ENCODE assay signal across 15 cellular contexts in genomic region chr11:12725863-12726666, GRCh38. TPM values are rescaled to one million over a fixed set of nuclear protein-coding genes. Genes with fewer than 3 reads are reported as not detected.
A peak's percentile ranks its signal among the peaks of the same experiment; 100 is the strongest.
DNase-seq lines count a peak whose midpoint lies in the region; ATAC-seq, FAIRE-seq and TF ChIP-seq lines count a peak whose summit lies in the region.
"Had no signal": no experiment of that assay in that cellular context is flagged by ENCODE, and none has a peak within 500 bp of the region (broad histone marks: within the 10 kb centered on the region; RNA-seq: fewer than 3 reads in every experiment).

No MANE protein-coding gene starts in this region.

- no peak for FAIRE-seq in H54 (lab: Jason Lieb, UNC)

- peaks cover 87% of the 10 kb centered on the region for H3K4me1 Mint-ChIP-seq in osteocyte (ENCODE audit: unreplicated experiment)
- no peaks in the 10 kb centered on the region for H3K4me1 Mint-ChIP-seq in stimulated activated naive CD8-positive, alpha-beta T cell treated with anti-CD3 and anti-CD28 coated beads, Interleukin-15, amount 100 ng/mL, for 72 hours
- peaks cover 3 to 18% (median 7%) of the 10 kb centered on the region in 4 donors for H3K4me1 Mint-ChIP-seq in naive thymus-derived CD8-positive, alpha-beta T cell
- H3K4me1 Mint-ChIP-seq: activated naive CD8-positive, alpha-beta T cell treated with anti-CD3 and anti-CD28 coated beads, Interleukin-2, amount 50 U/mL, for 24 hours; CD14-positive monocyte had no signal

- TF ChIP-seq CTCF in esophagus squamous epithelium (IDR thresholded peaks at IDR 0.05) (no peak), osteocyte (IDR thresholded peaks at IDR 0.05) (no peak), left lung (IDR thresholded peaks at IDR 0.05) (no peak)

- H3K4me1 ChIP-seq in esophagus squamous epithelium (peaks cover 27 to 77% (median 34%) of the 10 kb centered on the region in 3 donors), left lung (peaks cover 17 to 18% of the 10 kb centered on the region in 2 donors)

- intact Hi-C loops in esophagus squamous epithelium (cut with DNase I), result no loop called here
- intact Hi-C loops in left lung (cut with DNase I), result no loop called here

- H3K4me3 ChIP-seq in esophagus squamous epithelium, result no peak overlapping the region
- no peak overlapping the region for H3K4me3 ChIP-seq in left lung

- H3K9me3 ChIP-seq in esophagus squamous epithelium, result no peaks in the 10 kb centered on the region
- no peaks in the 10 kb centered on the region for H3K9me3 ChIP-seq in left lung

- no peaks in the 10 kb centered on the region for H3K27me3 Mint-ChIP-seq in osteocyte (ENCODE audit: unreplicated experiment)
- H3K27me3 Mint-ChIP-seq in stimulated activated naive CD8-positive, alpha-beta T cell treated with anti-CD3 and anti-CD28 coated beads, Interleukin-15, amount 100 ng/mL, for 72 hours, result peaks cover 87% of the 10 kb centered on the region
- peaks cover 36 to 86% (median 53%) of the 10 kb centered on the region in 5 donors for H3K27me3 Mint-ChIP-seq in naive thymus-derived CD8-positive, alpha-beta T cell

- peak overlapping the region; percentile 73 for H3K27ac Mint-ChIP-seq in osteocyte (ENCODE audit: unreplicated experiment)
- no peak overlapping the region for H3K27ac Mint-ChIP-seq in stimulated activated naive CD8-positive, alpha-beta T cell treated with anti-CD3 and anti-CD28 coated beads, Interleukin-15, amount 100 ng/mL, for 72 hours
- H3K27ac Mint-ChIP-seq in naive thymus-derived CD8-positive, alpha-beta T cell, result no peak overlapping the region
- H3K27ac Mint-ChIP-seq: activated CD8-positive, alpha-beta memory T cell treated with anti-CD3 and anti-CD28 coated beads, Interleukin-2, amount 10 ng/mL, durations not matched to agents 7 days and 5 days; activated naive CD8-positive, alpha-beta T cell treated with anti-CD3 and anti-CD28 coated beads, Interleukin-2, amount 50 U/mL, for 24 hours; CD14-positive monocyte had no signal

- DNase-seq in H54 (ENCODE audit: insufficient read length, low spot score) (peak; percentile 40), SW480 (ENCODE audit: low spot score) (peak; percentile 85), esophagus squamous epithelium (lab: John Stamatoyannopoulos, UW) (no peak), osteocyte (ENCODE audit: extremely low spot score, unreplicated experiment) (peak; percentile 36), left lung (no peak)
- no peak for DNase-seq in stimulated activated naive CD8-positive, alpha-beta T cell treated with anti-CD3 and anti-CD28 coated beads, Interleukin-15, amount 100 ng/mL, for 72 hours
- no peak for DNase-seq in naive thymus-derived CD8-positive, alpha-beta T cell
- DNase-seq in effector CD4-positive, alpha-beta T cell, result no peak
- DNase-seq: activated CD8-positive, alpha-beta memory T cell treated with anti-CD3 and anti-CD28 coated beads, Interleukin-2, amount 10 ng/mL, durations not matched to agents 7 days and 5 days; activated naive CD8-positive, alpha-beta T cell treated with anti-CD3 and anti-CD28 coated beads, Interleukin-2, amount 50 U/mL, for 24 hours; NCI-H1048; NCI-H2227 treated with DMSO at 0.1 percent for 48 hours; retina; SHP77 treated with DMSO at 0.1 percent for 48 hours had no signal

- H3K36me3 Mint-ChIP-seq in osteocyte (ENCODE audit: unreplicated experiment), result no peaks in the 10 kb centered on the region
- peaks cover 0 to under 1% (median 0%) of the 10 kb centered on the region in 3 donors for H3K36me3 Mint-ChIP-seq in naive thymus-derived CD8-positive, alpha-beta T cell
- H3K36me3 Mint-ChIP-seq: activated CD8-positive, alpha-beta memory T cell treated with anti-CD3 and anti-CD28 coated beads, Interleukin-2, amount 10 ng/mL, durations not matched to agents 7 days and 5 days; CD14-positive monocyte had no signal

- H3K36me3 ChIP-seq in esophagus squamous epithelium (no peaks in the 10 kb centered on the region), left lung (no peaks in the 10 kb centered on the region)

- H3K27me3 ChIP-seq in esophagus squamous epithelium (no peaks in the 10 kb centered on the region), left lung (no peaks in the 10 kb centered on the region)

- H3K9me3 Mint-ChIP-seq in osteocyte (ENCODE audit: unreplicated experiment), result no peaks in the 10 kb centered on the region
- H3K9me3 Mint-ChIP-seq in stimulated activated naive CD8-positive, alpha-beta T cell treated with anti-CD3 and anti-CD28 coated beads, Interleukin-15, amount 100 ng/mL, for 72 hours, result no peaks in the 10 kb centered on the region
- H3K9me3 Mint-ChIP-seq in naive thymus-derived CD8-positive, alpha-beta T cell, result no peaks in the 10 kb centered on the region
- H3K9me3 Mint-ChIP-seq: activated naive CD8-positive, alpha-beta T cell treated with anti-CD3 and anti-CD28 coated beads, Interleukin-2, amount 50 U/mL, for 24 hours had no signal

- peak overlapping the region; percentile 10 to 92 (median 86) for H3K27ac ChIP-seq in esophagus squamous epithelium
- H3K27ac ChIP-seq in left lung, result no peak overlapping the region

- ATAC-seq in stimulated activated naive CD8-positive, alpha-beta T cell treated with anti-CD3 and anti-CD28 coated beads, Interleukin-15, amount 100 ng/mL, for 72 hours, result no peak
- no peak for ATAC-seq in naive thymus-derived CD8-positive, alpha-beta T cell
- no peak for ATAC-seq in left lung
- ATAC-seq: activated CD8-positive, alpha-beta memory T cell treated with anti-CD3 and anti-CD28 coated beads, Interleukin-2, amount 10 ng/mL, durations not matched to agents 7 days and 5 days; activated naive CD8-positive, alpha-beta T cell treated with anti-CD3 and anti-CD28 coated beads, Interleukin-2, amount 50 U/mL, for 24 hours had no signal

- TF ChIP-seq POLR2A in H54 (IDR thresholded peaks at IDR 0.05; ENCODE audit: low read depth, low read length) (no peak), esophagus squamous epithelium (IDR thresholded peaks at IDR 0.05) (no peak)

- POLR2A ChIA-PET in naive thymus-derived CD8-positive, alpha-beta T cell (lab: Charles Lee), result no interaction called here

- no peak overlapping the region for H3K4me3 Mint-ChIP-seq in osteocyte (ENCODE audit: unreplicated experiment)
- no peak overlapping the region for H3K4me3 Mint-ChIP-seq in stimulated activated naive CD8-positive, alpha-beta T cell treated with anti-CD3 and anti-CD28 coated beads, Interleukin-15, amount 100 ng/mL, for 72 hours
- no peak overlapping the region for H3K4me3 Mint-ChIP-seq in naive thymus-derived CD8-positive, alpha-beta T cell
- H3K4me3 Mint-ChIP-seq: activated CD8-positive, alpha-beta memory T cell treated with anti-CD3 and anti-CD28 coated beads, Interleukin-2, amount 10 ng/mL, durations not matched to agents 7 days and 5 days; activated naive CD8-positive, alpha-beta T cell treated with anti-CD3 and anti-CD28 coated beads, Interleukin-2, amount 50 U/mL, for 24 hours; CD14-positive monocyte had no signal

- 53 to 58% methylated on average over 7 of the region's 7 CpGs for WGBS in esophagus squamous epithelium, 2 donors

RNA-seq across cellular contexts. Expression of gene TEAD1, which starts 51.8 kb away (rescaled TPM):
- total RNA-seq in esophagus squamous epithelium (10 to 100 TPM; 33.3 to 75.2 (median 49.8) TPM), osteocyte (152 and 154 TPM in 2 replicates), left lung (10 to 100 TPM; 58.1 to 87.3 TPM)
- not detected for total RNA-seq in naive thymus-derived CD8-positive, alpha-beta T cell
- polyA plus RNA-seq in naive thymus-derived CD8-positive, alpha-beta T cell, result not detected
- polyA plus RNA-seq: CD14-positive monocyte had no signal

Comparison
In these comparisons a context has a peak if more than half of its experiments do, and no peak if none do; other contexts are left out.
1. DNase-seq: peak in H54 (single experiment), SW480 (single experiment) and osteocyte (single experiment); none in esophagus squamous epithelium (single experiment), stimulated activated naive CD8-positive, alpha-beta T cell treated with anti-CD3 and anti-CD28 coated beads, Interleukin-15, amount 100 ng/mL, for 72 hours (0 of 2), naive thymus-derived CD8-positive, alpha-beta T cell (0 of 10), effector CD4-positive, alpha-beta T cell (single experiment) and left lung (0 of 2).
2. H3K27ac ChIP-seq: peak in esophagus squamous epithelium (4 of 4); none in left lung (0 of 2).
3. RNA of gene TEAD1, which starts 51.8 kb away (total RNA-seq): 152 to 154 TPM in osteocyte, 58.1 to 87.3 TPM in left lung and 33.3 to 75.2 TPM in esophagus squamous epithelium; not detected in naive thymus-derived CD8-positive, alpha-beta T cell; every median in the first group is over 10 times any median in the second.